Comparison of ENCODE assay signal across 8 cellular contexts in genomic region chr14:58299665-58300202, GRCh38. TPM values are rescaled to one million over a fixed set of nuclear protein-coding genes. Genes with fewer than 3 reads are reported as not detected.
DNase-seq lines count a peak whose midpoint lies in the region; ATAC-seq, FAIRE-seq and TF ChIP-seq lines count a peak whose summit lies in the region.

No MANE protein-coding gene starts in this region.

- peak overlapping the region; percentile 89 for H3K27ac Mint-ChIP-seq in T-helper 1 cell treated with Interleukin-12 subunit alpha and Interleukin-12 subunit beta and Interleukin-4 antibody, amounts not matched to agents 30 μg/mL and 1 μg/mL, for 36 hours

- H3K4me3 Mint-ChIP-seq in T-helper 1 cell treated with Interleukin-12 subunit alpha and Interleukin-12 subunit beta and Interleukin-4 antibody, amounts not matched to agents 30 μg/mL and 1 μg/mL, for 36 hours: peak overlapping the region; percentile 97

- H3K4me3 ChIP-seq in A673 (ENCODE audit: low read depth, low read length, poor library complexity, severe bottlenecking): peak overlapping the region; percentile 77
- H3K4me3 ChIP-seq in neuron (ENCODE audit: low read length): peak overlapping the region; percentile 67

- H3K9me3 ChIP-seq in A673 (ENCODE audit: low read depth, low read length, poor library complexity, severe bottlenecking): no peaks in the 10 kb centered on the region
- no peaks in the 10 kb centered on the region for H3K9me3 ChIP-seq in neuron (ENCODE audit: low read length)

- CTCF ChIA-PET in A673 (lab: Charles Lee): no interaction called here

- H3K27me3 ChIP-seq in A673 (replicated peaks; ENCODE audit: insufficient read depth, low read depth, low read length, poor library complexity): no peaks in the 10 kb centered on the region
- no peaks in the 10 kb centered on the region for H3K27me3 ChIP-seq in neuron (ENCODE audit: insufficient read depth, low read length)

- TF ChIP-seq POLR2A in GM12892 (IDR thresholded peaks at IDR 0.05; ENCODE audit: low read depth, low read length): no peak

- peaks cover 26% of the 10 kb centered on the region for H3K4me1 Mint-ChIP-seq in T-helper 1 cell treated with Interleukin-12 subunit alpha and Interleukin-12 subunit beta and Interleukin-4 antibody, amounts not matched to agents 30 μg/mL and 1 μg/mL, for 36 hours (ENCODE audit: low read depth)

- BruUV-seq in A673 (replicated peaks; lab: Mats Ljungman, UMichigan): no TSS peak

- peaks cover 17% of the 10 kb centered on the region for H3K36me3 ChIP-seq in A673 (ENCODE audit: insufficient read depth, low read length, poor library complexity, severe bottlenecking)
- peaks cover 25% of the 10 kb centered on the region for H3K36me3 ChIP-seq in neuron (ENCODE audit: insufficient read depth, low read length)

- peak; percentile 26 for DNase-seq in A673 (ENCODE audit: low spot score)
- no peak for DNase-seq in GM12892 (ENCODE audit: insufficient read length)
- DNase-seq in fibroblast of gingiva (ENCODE audit: low read depth): peak; percentile 12
- DNase-seq in NCI-H2196 (lab: John Stamatoyannopoulos, UW; ENCODE audit: unreplicated experiment): no peak

- intact Hi-C loops in A673 (cut with micrococcal nuclease; ENCODE audit: unreplicated experiment): loop anchor here (2.0 kb wide), 1 partner anchor 31 kb away; no protein-coding TSS in a partner anchor

- H2AFZ ChIP-seq in neuron (ENCODE audit: low read depth, low read length): peak overlapping the region; percentile 35

- H3K36me3 Mint-ChIP-seq in T-helper 1 cell treated with Interleukin-12 subunit alpha and Interleukin-12 subunit beta and Interleukin-4 antibody, amounts not matched to agents 30 μg/mL and 1 μg/mL, for 36 hours (ENCODE audit: low read depth): peaks cover 24% of the 10 kb centered on the region

- TF ChIP-seq CTCF in A673 (conservative IDR thresholded peaks at IDR 0.05; ENCODE audit: low read depth, low read length): no peak

- no peaks in the 10 kb centered on the region for H3K9me3 Mint-ChIP-seq in T-helper 1 cell treated with Interleukin-12 subunit alpha and Interleukin-12 subunit beta and Interleukin-4 antibody, amounts not matched to agents 30 μg/mL and 1 μg/mL, for 36 hours

- POLR2A ChIA-PET in A673 (lab: Charles Lee; ENCODE audit: low non-redundant PET): interaction anchor here (0.7 kb wide), 1 partner anchor 1636 kb away, joined by 3 read pairs; no protein-coding TSS in a partner anchor

- H3K27me3 Mint-ChIP-seq in T-helper 1 cell treated with Interleukin-12 subunit alpha and Interleukin-12 subunit beta and Interleukin-4 antibody, amounts not matched to agents 30 μg/mL and 1 μg/mL, for 36 hours (ENCODE audit: low read depth): no peaks in the 10 kb centered on the region

- no peak for ATAC-seq in HG03571 (IDR thresholded peaks at IDR 0.05; ENCODE audit: unreplicated experiment)
- ATAC-seq in GM19023 (IDR thresholded peaks at IDR 0.05; ENCODE audit: unreplicated experiment): no peak

- H3K27ac ChIP-seq in A673 (ENCODE audit: low read depth, low read length, poor library complexity, severe bottlenecking): peak overlapping the region; percentile 68

- H3K4me1 ChIP-seq in A673 (ENCODE audit: insufficient read depth, low read length, poor library complexity, severe bottlenecking) (peaks cover 7% of the 10 kb centered on the region), neuron (ENCODE audit: insufficient read depth, low read length) (peaks cover 19% of the 10 kb centered on the region)

- peak; percentile 66 for FAIRE-seq in GM12892 (lab: Jason Lieb, UNC)

RNA-seq across cellular contexts. Expression of gene ARID4A, which starts 1.4 kb away (rescaled TPM):
- total RNA-seq in A673 (2021): 24.1 and 24.9 TPM in 2 replicates
- 12.7 TPM for polyA plus RNA-seq in GM12892 (2012; ENCODE audit: missing spikeins)

RNA-seq across cellular contexts. Expression of gene PSMA3, which starts 55.1 kb away (rescaled TPM):
- total RNA-seq in A673 (2021): 355 and 375 TPM in 2 replicates
- 221 TPM for polyA plus RNA-seq in GM12892 (2012; ENCODE audit: missing spikeins)

Comparison
In these comparisons a context has a peak if more than half of its experiments do, and no peak if none do; other contexts are left out.
1. DNase-seq: peak in A673 (single experiment) and fibroblast of gingiva (single experiment); none in GM12892 (single experiment) and NCI-H2196 (single experiment).